ENCODE assay signal across 11 cellular contexts in genomic region chr7:134660961-134661376, GRCh38. TPM values are rescaled to one million over a fixed set of nuclear protein-coding genes. Genes with fewer than 3 reads are reported as not detected.
DNase-seq lines count a peak whose midpoint lies in the region; ATAC-seq, FAIRE-seq and TF ChIP-seq lines count a peak whose summit lies in the region.
"Had no signal": no experiment of that assay in that cellular context is flagged by ENCODE, and none has a peak within 500 bp of the region (broad histone marks: within the 10 kb centered on the region; RNA-seq: fewer than 3 reads in every experiment).

No MANE protein-coding gene starts in this region.

- no peak for TF ChIP-seq CTCF in bronchial epithelial cell (IDR thresholded peaks at IDR 0.05; ENCODE audit: insufficient read depth, low read length, severe bottlenecking)

- FAIRE-seq in bronchial epithelial cell (lab: Jason Lieb, UNC) (no peak), small intestine (lab: Jason Lieb, UNC) (no peak)

- DNase-seq in A172 (ENCODE audit: low spot score): peak; percentile 5
- peak; percentile 56 for DNase-seq in HCEC 1CT
- DNase-seq in bronchial epithelial cell (ENCODE audit: low read depth): peak; percentile 82
- peak; percentile 95 for DNase-seq in iris pigment epithelial cell (ENCODE audit: low read depth)
- no peak for DNase-seq in small intestine
- DNase-seq in DMS79 treated with DMSO at 0.1 percent for 48 hours (lab: John Stamatoyannopoulos, UW): no peak
- no peak for DNase-seq in DMS114 treated with DMSO at 0.1 percent for 48 hours (lab: John Stamatoyannopoulos, UW; ENCODE audit: unreplicated experiment)
- DNase-seq: activated B cell treated with CpG ODN at 0.5 μM for 24 hours; activated T-cell treated with anti-CD3 and anti-CD28 coated beads, Interleukin-2, amount 50 U/mL, for 24 hours had no signal

- H3K9me3 ChIP-seq in small intestine (ENCODE audit: control insufficient read depth, low read depth): no peaks in the 10 kb centered on the region

- H3K4me1 ChIP-seq in small intestine (ENCODE audit: control insufficient read depth in 2 of 2, insufficient read depth in 1 of 2, low read depth in 1 of 2, low read length in 1 of 2): no peaks in the 10 kb centered on the region

- no peak for ATAC-seq in GM21526 (IDR thresholded peaks at IDR 0.05; ENCODE audit: low FRiP score, unreplicated experiment)
- ATAC-seq: HCT116 had no signal

- 49 to 74% (median 61%) methylated on average over 1 of the region's 1 CpG for WGBS in small intestine, 3 donors

- H3K36me3 ChIP-seq in bronchial epithelial cell (ENCODE audit: control insufficient read depth, insufficient read depth, low read length): peaks cover 2% of the 10 kb centered on the region
- peaks cover 2 to 4% of the 10 kb centered on the region in 2 donors for H3K36me3 ChIP-seq in small intestine (ENCODE audit: control insufficient read depth in 2 of 2, insufficient read depth in 2 of 2, low read length in 2 of 2)

- H3K27ac ChIP-seq in small intestine (ENCODE audit: low read depth in 1 of 2, low read length in 1 of 2): no peak overlapping the region

- H3K27me3 ChIP-seq in bronchial epithelial cell (ENCODE audit: control insufficient read depth, insufficient read depth, low read length) (no peaks in the 10 kb centered on the region), small intestine (ENCODE audit: control insufficient read depth in 2 of 2, insufficient read depth in 2 of 2, low read length in 2 of 2) (no peaks in the 10 kb centered on the region)

- H3K4me3 ChIP-seq in bronchial epithelial cell (ENCODE audit: low read depth, low read length): no peak overlapping the region
- no peak overlapping the region for H3K4me3 ChIP-seq in small intestine (ENCODE audit: low read depth in 1 of 2, low read length in 2 of 2)

RNA-seq across cellular contexts. Expression of gene BPGM, which starts 14.3 kb away (rescaled TPM):
- 17.5 and 19.6 TPM in 2 replicates for total RNA-seq in A172 (2014; rRNA removed; shearing (Covaris generic))
- total RNA-seq in bronchial epithelial cell: 14.2 and 16.6 TPM in 2 replicates
- 10 to 100 TPM; 10.4 to 15.4 (median 13.6) TPM for polyA plus RNA-seq in small intestine

Comparison
In these comparisons a context has a peak if more than half of its experiments do, and no peak if none do; other contexts are left out.
1. DNase-seq: peak in A172 (single experiment), HCEC 1CT (single experiment), bronchial epithelial cell (single experiment) and iris pigment epithelial cell (single experiment); none in small intestine (single experiment), DMS79 treated with DMSO at 0.1 percent for 48 hours (single experiment) and DMS114 treated with DMSO at 0.1 percent for 48 hours (single experiment).